Comparison of ENCODE assay signal across 22 cellular contexts in genomic region chr6:8275667-8276066, GRCh38.
DNase-seq lines count a peak whose midpoint lies in the region; ATAC-seq, FAIRE-seq and TF ChIP-seq lines count a peak whose summit lies in the region.
"Had no signal": no experiment of that assay in that cellular context is flagged by ENCODE, and none has a peak within 500 bp of the region (broad histone marks: within the 10 kb centered on the region; RNA-seq: fewer than 3 reads in every experiment).

No MANE protein-coding gene starts in this region.

- TF ChIP-seq EP300 in A549 (IDR thresholded peaks at IDR 0.05) (no peak), K562 (IDR thresholded peaks at IDR 0.05; ENCODE audit: low read length) (no peak)

- no peak for TF ChIP-seq CTCF in A549 (IDR thresholded peaks at IDR 0.05)
- TF ChIP-seq CTCF in H9 (conservative IDR thresholded peaks at IDR 0.05): no peak
- TF ChIP-seq CTCF in K562 (IDR thresholded peaks at IDR 0.05 in 2 of 3, conservative IDR thresholded peaks at IDR 0.05 in 1 of 3; ENCODE audit: insufficient read depth in 2 of 3, low read depth in 1 of 3, low read length in 3 of 3): no peak

- no peak overlapping the region for H4K91ac ChIP-seq in H9 (ENCODE audit: insufficient read length, low read depth, low read length)

- no peak overlapping the region for H3K4me2 ChIP-seq in A549
- H3K4me2 ChIP-seq in H9 (ENCODE audit: insufficient read depth, insufficient read length, low read length): no peak overlapping the region
- H3K4me2 ChIP-seq in K562 (ENCODE audit: insufficient read depth, low read length): no peak overlapping the region
- H3K4me2 ChIP-seq in Karpas-422 (ENCODE audit: low read depth, low read length, poor library complexity, severe bottlenecking): no peak overlapping the region
- H3K4me2 ChIP-seq: BLaER1 treated with 17β-estradiol and CSF1 and Interleukin-3, amounts not matched to agents 10 nM and 100 nM had no signal

- H2AFZ ChIP-seq in H9 (ENCODE audit: low read length): no peak overlapping the region
- no peak overlapping the region for H2AFZ ChIP-seq in K562 (ENCODE audit: low read depth, low read length)
- no peak overlapping the region for H2AFZ ChIP-seq in Karpas-422 (ENCODE audit: low read length)

- no peak overlapping the region for H2BK20ac ChIP-seq in H9 (ENCODE audit: low read depth, low read length, poor library complexity, severe bottlenecking)

- H3K14ac ChIP-seq in H9 (ENCODE audit: insufficient read depth, low read length): no peak overlapping the region

- H3K4me3 ChIP-seq in A549: no peak overlapping the region
- H3K4me3 ChIP-seq in K562: no peak overlapping the region
- no peak overlapping the region for H3K4me3 ChIP-seq in Karpas-422 (ENCODE audit: low read length)
- H3K4me3 ChIP-seq: BLaER1 treated with 17β-estradiol and CSF1 and Interleukin-3, amounts not matched to agents 10 nM and 100 nM had no signal

- H3K18ac ChIP-seq in H9 (ENCODE audit: insufficient read length, low read depth, low read length): no peak overlapping the region

- H3K27ac Mint-ChIP-seq in H9: no peak overlapping the region
- H3K27ac Mint-ChIP-seq: B cell; CD4-positive, alpha-beta T cell; CD8-positive, alpha-beta T cell had no signal

- H3K4me3 Mint-ChIP-seq in H9: no peak overlapping the region
- H3K4me3 Mint-ChIP-seq: B cell; CD4-positive, alpha-beta T cell; CD8-positive, alpha-beta T cell had no signal

- no peak overlapping the region for H3K9ac ChIP-seq in H9 (ENCODE audit: extremely low read depth, insufficient read length, low read length)
- no peak overlapping the region for H3K9ac ChIP-seq in K562 (ENCODE audit: insufficient read depth in 1 of 2, low read depth in 2 of 2, low read length in 2 of 2)
- no peak overlapping the region for H3K9ac ChIP-seq in Karpas-422 (ENCODE audit: low read length)
- H3K9ac ChIP-seq: BLaER1 treated with 17β-estradiol and CSF1 and Interleukin-3, amounts not matched to agents 10 nM and 100 nM had no signal

- no peak overlapping the region for H2BK5ac ChIP-seq in H9 (ENCODE audit: insufficient read length, low read length)

- H3K4me1 ChIP-seq in A549 (no peaks in the 10 kb centered on the region), H9 (ENCODE audit: insufficient read depth, low read length) (peaks cover 17% of the 10 kb centered on the region), K562 (replicated peaks in 1 of 2; ENCODE audit: control insufficient read depth in 2 of 2, insufficient read depth in 2 of 2, low read length in 2 of 2) (peaks cover 0 to 3% of the 10 kb centered on the region in 2 experiments; a peak in 1 of 5 replicates), Karpas-422 (ENCODE audit: low read length) (no peaks in the 10 kb centered on the region)
- H3K4me1 ChIP-seq: Caco-2 had no signal

- H3K79me1 ChIP-seq in H9 (ENCODE audit: insufficient read depth, low read depth, low read length, poor library complexity, severe bottlenecking): no peaks in the 10 kb centered on the region

- H4K5ac ChIP-seq in H9 (ENCODE audit: insufficient read length, low read depth, low read length): no peak overlapping the region

- no peaks in the 10 kb centered on the region for H3K36me3 Mint-ChIP-seq in H9 (ENCODE audit: insufficient read depth in 1 of 3, low read depth in 3 of 3)
- H3K36me3 Mint-ChIP-seq: CD8-positive, alpha-beta T cell had no signal

- FAIRE-seq in A549 (lab: Jason Lieb, UNC) (no peak), K562 (lab: Jason Lieb, UNC) (no peak)
- FAIRE-seq: A204.1, D721Med, G401.6, GM12891, GM19239 had no signal

- no peaks in the 10 kb centered on the region for H3K36me3 ChIP-seq in K562 (ENCODE audit: control insufficient read depth, insufficient read depth, low read length)
- H3K36me3 ChIP-seq in Karpas-422 (ENCODE audit: insufficient read depth, low read length): no peaks in the 10 kb centered on the region
- H3K36me3 ChIP-seq: BLaER1 treated with 17β-estradiol and CSF1 and Interleukin-3, amounts not matched to agents 10 nM and 100 nM had no signal

- no peak overlapping the region for H3K56ac ChIP-seq in H9 (ENCODE audit: insufficient read length, low read depth, low read length)

- H3K9me2 ChIP-seq in Karpas-422 (replicated peaks; ENCODE audit: insufficient read depth, low read length): no peaks in the 10 kb centered on the region

- no peaks in the 10 kb centered on the region for H3K27me3 ChIP-seq in H9 (ENCODE audit: insufficient read depth, low read length)
- no peaks in the 10 kb centered on the region for H3K27me3 ChIP-seq in K562 (ENCODE audit: control insufficient read depth in 2 of 2, insufficient read depth in 2 of 2, low read length in 2 of 2)
- H3K27me3 ChIP-seq in Karpas-422 (ENCODE audit: low read length): no peaks in the 10 kb centered on the region
- H3K27me3 ChIP-seq: BLaER1 treated with 17β-estradiol and CSF1 and Interleukin-3, amounts not matched to agents 10 nM and 100 nM had no signal

- POLR2A ChIA-PET in A549 (lab: Yijun Ruan, JAX) (no interaction called here), K562 (lab: Yijun Ruan, JAX) (no interaction called here)

- CTCF ChIA-PET in A549 (lab: Yijun Ruan, JAX) (no interaction called here), K562 (lab: Yijun Ruan, JAX; ENCODE audit: low intra/inter-chr PET ratio) (no interaction called here)

- H3K4ac ChIP-seq in H9 (ENCODE audit: low read depth, low read length): no peak overlapping the region

- H2BK120ac ChIP-seq in H9 (ENCODE audit: low read depth, low read length, poor library complexity, severe bottlenecking): no peak overlapping the region

- in situ Hi-C loops in K562 (cut with MboI): no loop called here

- peaks cover 42 to 56% of the 10 kb centered on the region in 2 experiments for H3K4me1 Mint-ChIP-seq in H9
- H3K4me1 Mint-ChIP-seq: B cell had no signal

- no peaks in the 10 kb centered on the region for H3K23me2 ChIP-seq in H9 (ENCODE audit: insufficient read length, low read depth, low read length, poor library complexity, severe bottlenecking)

- no peaks in the 10 kb centered on the region for H3K9me1 ChIP-seq in K562 (ENCODE audit: control insufficient read depth, insufficient read depth, low read length)

- no peak overlapping the region for H4K8ac ChIP-seq in H9 (replicated peaks; ENCODE audit: insufficient read length, low read depth, low read length)

- no peaks in the 10 kb centered on the region for H3K9me3 Mint-ChIP-seq in H9
- H3K9me3 Mint-ChIP-seq: CD4-positive, alpha-beta T cell; CD8-positive, alpha-beta T cell had no signal

- no peaks in the 10 kb centered on the region for H3K79me2 ChIP-seq in H9 (ENCODE audit: insufficient read depth, low read length)
- no peaks in the 10 kb centered on the region for H3K79me2 ChIP-seq in K562 (ENCODE audit: control insufficient read depth, insufficient read depth, low read length)
- H3K79me2 ChIP-seq in Karpas-422 (ENCODE audit: low read length): no peaks in the 10 kb centered on the region

- H3K23ac ChIP-seq in H9 (ENCODE audit: insufficient read length, low read depth, low read length): no peak overlapping the region

- BruUV-seq in K562 (replicated peaks; lab: Mats Ljungman, UMichigan): no TSS peak

- H2BK12ac ChIP-seq in H9 (ENCODE audit: insufficient read length, low read depth, low read length): peak overlapping the region; percentile 33

- H3K9me3 ChIP-seq in A549 (no peaks in the 10 kb centered on the region), H9 (ENCODE audit: control insufficient read depth, low read depth, low read length) (no peaks in the 10 kb centered on the region), K562 (replicated peaks; ENCODE audit: control insufficient read depth, insufficient read depth, low read depth, low read length) (no peaks in the 10 kb centered on the region), Karpas-422 (ENCODE audit: low read length) (no peaks in the 10 kb centered on the region)
- H3K9me3 ChIP-seq: BLaER1 treated with 17β-estradiol and CSF1 and Interleukin-3, amounts not matched to agents 10 nM and 100 nM; Caco-2 had no signal

- H3K27ac ChIP-seq in A549 (no peak overlapping the region), H9 (ENCODE audit: insufficient read length, low read depth, low read length) (no peak overlapping the region), K562 (ENCODE audit: extremely low read depth, low read depth, low read length) (no peak overlapping the region), Karpas-422 (ENCODE audit: low read length) (no peak overlapping the region)
- H3K27ac ChIP-seq: BLaER1 treated with 17β-estradiol and CSF1 and Interleukin-3, amounts not matched to agents 10 nM and 100 nM; C4-2B had no signal

- no peak overlapping the region for H2AK5ac ChIP-seq in H9 (ENCODE audit: insufficient read length, low read length)

- H3K27me3 Mint-ChIP-seq in H9 (ENCODE audit: low read depth): no peaks in the 10 kb centered on the region
- H3K27me3 Mint-ChIP-seq: B cell had no signal

- H4K20me1 ChIP-seq in H9 (ENCODE audit: control insufficient read depth, insufficient read depth, insufficient read length) (no peaks in the 10 kb centered on the region), K562 (replicated peaks; ENCODE audit: control insufficient read depth, insufficient read depth, low read length) (no peaks in the 10 kb centered on the region; the same call in 1 of the 2 replicates), Karpas-422 (ENCODE audit: insufficient read depth, low read depth, low read length) (no peaks in the 10 kb centered on the region)
- H4K20me1 ChIP-seq: BLaER1 treated with 17β-estradiol and CSF1 and Interleukin-3, amounts not matched to agents 10 nM and 100 nM had no signal

- intact Hi-C loops in K562 (cut with micrococcal nuclease): no loop called here

- DNase-seq in A549 (ENCODE audit: low read depth in 1 of 2, low spot score in 1 of 2) (no peak), H9 (no peak), K562 (ENCODE audit: extremely low read depth in 1 of 4, low spot score in 3 of 4) (no peak), NCI-H345 treated with DMSO at 0.1 percent for 48 hours (lab: John Stamatoyannopoulos, UW; ENCODE audit: unreplicated experiment) (no peak), Karpas-422 (no peak)
- DNase-seq: 8988T; AML-193; Caco-2; Calu3; CD4-positive, alpha-beta T cell; CD8-positive, alpha-beta T cell; DMS79 treated with DMSO at 0.1 percent for 48 hours; GF-D8 had no signal

- H2BK15ac ChIP-seq in H9 (ENCODE audit: low read depth, low read length): no peak overlapping the region

- ATAC-seq in A549: no peak
- no peak for ATAC-seq in K562
- ATAC-seq in GM18867 (IDR thresholded peaks at IDR 0.05; ENCODE audit: unreplicated experiment): no peak
- ATAC-seq: CD8-positive, alpha-beta T cell had no signal

- no peak for TF ChIP-seq RAD21 in A549 (conservative IDR thresholded peaks at IDR 0.05 in 1 of 2, IDR thresholded peaks at IDR 0.05 in 1 of 2)
- TF ChIP-seq RAD21 in K562 (CRISPR knock-in tag; conservative IDR thresholded peaks at IDR 0.05 in 1 of 2, IDR thresholded peaks at IDR 0.05 in 1 of 2): no peak

- no peak for TF ChIP-seq POLR2A in A549 (IDR thresholded peaks at IDR 0.05; ENCODE audit: low read length)
- no peak for TF ChIP-seq POLR2A in K562 (conservative IDR thresholded peaks at IDR 0.05)

- no peak overlapping the region for H3T11ph ChIP-seq in H9 (ENCODE audit: low read length)

TF ChIP-seq in A549, 52 proteins besides CTCF, POLR2A, EP300 and RAD21:
- TF ChIP-seq MAFK (IDR thresholded peaks at IDR 0.05; ENCODE audit: partially characterized antibody) (peak; percentile 57), SMC3 (IDR thresholded peaks at IDR 0.05) (no peak)

TF ChIP-seq in K562, 482 proteins besides CTCF, POLR2A, EP300 and RAD21 (continues in another document):
- TF ChIP-seq MAFF (IDR thresholded peaks at IDR 0.05; ENCODE audit: low read length) (peak; percentile 90), MAFG (tag; conservative IDR thresholded peaks at IDR 0.05) (peak; percentile 81), MAFK (IDR thresholded peaks at IDR 0.05; ENCODE audit: low read length) (peak; percentile 90)

Comparison
In these comparisons a context has a peak if more than half of its experiments do, and no peak if none do; other contexts are left out.
1. Of the 35 proteins assayed by ChIP-seq in both K562 and A549: peak only in K562: none; only in A549: none; in both: MAFK; in neither: 34.